8 cellular contexts compared by ENCODE assay signal in genomic region chr2:31980674-31981356, GRCh38. TPM values are rescaled to one million over a fixed set of nuclear protein-coding genes. Genes with fewer than 3 reads are reported as not detected.
DNase-seq lines count a peak whose midpoint lies in the region; ATAC-seq and TF ChIP-seq lines count a peak whose summit lies in the region.

No MANE protein-coding gene starts in this region.

- 74% methylated on average over 6 of the region's 6 CpGs for WGBS in hepatocyte (ENCODE audit: low lambda C conversion rate, missing lambda C conversion rate)

- H3K9ac ChIP-seq in SU-DHL-6 (ENCODE audit: low read length): no peak overlapping the region

- ATAC-seq in GM19395 (IDR thresholded peaks at IDR 0.05; ENCODE audit: unreplicated experiment) (peak; percentile 99), HG03175 (IDR thresholded peaks at IDR 0.05; ENCODE audit: unreplicated experiment) (peak; percentile 99)

- TF ChIP-seq CTCF in SU-DHL-6 (IDR thresholded peaks at IDR 0.05; ENCODE audit: insufficient read depth, low read length, poor library complexity, severe bottlenecking): no peak
- TF ChIP-seq CTCF in hepatocyte (IDR thresholded peaks at IDR 0.05; ENCODE audit: poor library complexity): no peak
- no peak for TF ChIP-seq CTCF in WERI-Rb-1 (IDR thresholded peaks at IDR 0.05; ENCODE audit: low read depth, low read length)

- H3F3A ChIP-seq in SU-DHL-6 (ENCODE audit: insufficient read depth): peaks cover 13% of the 10 kb centered on the region; the same call in 1 of the 2 replicates

- no peaks in the 10 kb centered on the region for H3K9me3 ChIP-seq in SU-DHL-6 (ENCODE audit: insufficient read depth, low read length)
- H3K9me3 ChIP-seq in hepatocyte (ENCODE audit: low read depth): no peaks in the 10 kb centered on the region
- H3K9me3 ChIP-seq in WERI-Rb-1 (ENCODE audit: severe bottlenecking): no peaks in the 10 kb centered on the region

- H3K4me3 ChIP-seq in SU-DHL-6 (ENCODE audit: insufficient read depth, low read length, poor library complexity, severe bottlenecking) (no peak overlapping the region), hepatocyte (no peak overlapping the region), WERI-Rb-1 (ENCODE audit: low read depth, low read length) (no peak overlapping the region)

- H3K9me2 ChIP-seq in SU-DHL-6 (replicated peaks; ENCODE audit: insufficient read depth, low read length) (no peaks in the 10 kb centered on the region), hepatocyte (replicated peaks; ENCODE audit: insufficient read depth) (no peaks in the 10 kb centered on the region)

- H3K27ac ChIP-seq in SU-DHL-6 (ENCODE audit: low read depth, low read length): peak overlapping the region; percentile 30
- H3K27ac ChIP-seq in hepatocyte: peak overlapping the region; percentile 62
- H3K27ac ChIP-seq in WERI-Rb-1: no peak overlapping the region

- H3K4me2 ChIP-seq in SU-DHL-6 (ENCODE audit: low read depth, low read length, poor library complexity, severe bottlenecking) (peak overlapping the region; percentile 28), hepatocyte (no peak overlapping the region)

- H3K36me3 ChIP-seq in SU-DHL-6 (ENCODE audit: low read length): no peaks in the 10 kb centered on the region
- no peaks in the 10 kb centered on the region for H3K36me3 ChIP-seq in hepatocyte (replicated peaks; ENCODE audit: insufficient read depth, low read depth)
- H3K36me3 ChIP-seq in WERI-Rb-1: no peaks in the 10 kb centered on the region

- H3K27me3 ChIP-seq in SU-DHL-6 (ENCODE audit: low read length) (no peaks in the 10 kb centered on the region), hepatocyte (no peaks in the 10 kb centered on the region), WERI-Rb-1 (ENCODE audit: insufficient read depth, low read depth, severe bottlenecking) (no peaks in the 10 kb centered on the region)

- H3K79me2 ChIP-seq in SU-DHL-6 (ENCODE audit: insufficient read depth, low read length) (peaks cover 99% of the 10 kb centered on the region), hepatocyte (peaks cover 99% of the 10 kb centered on the region)

- DNase-seq in ELR (ENCODE audit: low read depth): peak; percentile 35
- DNase-seq in hepatocyte (ENCODE audit: low spot score): peak; percentile 38
- no peak for DNase-seq in WERI-Rb-1
- DNase-seq in stimulated activated CD4-positive, alpha-beta T cell treated with anti-CD3 and anti-CD28 coated beads, Interleukin-4, amount 100 ng/mL, for 24 hours: no peak
- DNase-seq in GF-D8 (lab: John Stamatoyannopoulos, UW): no peak

- H4K20me1 ChIP-seq in SU-DHL-6 (ENCODE audit: low read depth, low read length): peaks cover 5% of the 10 kb centered on the region
- peaks cover 43% of the 10 kb centered on the region for H4K20me1 ChIP-seq in hepatocyte (ENCODE audit: insufficient read depth, poor library complexity, severe bottlenecking)

- H2AFZ ChIP-seq in SU-DHL-6 (ENCODE audit: low read depth, low read length, severe bottlenecking): no peak overlapping the region
- no peak overlapping the region for H2AFZ ChIP-seq in hepatocyte

- no peaks in the 10 kb centered on the region for H3K4me1 ChIP-seq in hepatocyte (ENCODE audit: insufficient read depth)

RNA-seq across cellular contexts. Expression of gene MEMO1, which starts 30.0 kb away (rescaled TPM):
- total RNA-seq in hepatocyte: 26.0 and 58.8 TPM in 2 replicates
- 35.1 and 43.9 TPM in 2 replicates for polyA plus RNA-seq in hepatocyte

RNA-seq across cellular contexts. Expression of gene DPY30, which starts 58.8 kb away (rescaled TPM):
- 108 and 120 TPM in 2 replicates for total RNA-seq in hepatocyte
- 117 and 121 TPM in 2 replicates for polyA plus RNA-seq in hepatocyte

Comparison
In these comparisons a context has a peak if more than half of its experiments do, and no peak if none do; other contexts are left out.
1. DNase-seq: peak in ELR (single experiment) and hepatocyte (single experiment); none in WERI-Rb-1 (single experiment), stimulated activated CD4-positive, alpha-beta T cell treated with anti-CD3 and anti-CD28 coated beads, Interleukin-4, amount 100 ng/mL, for 24 hours (single experiment) and GF-D8 (single experiment).